8 cellular contexts compared by ENCODE assay signal in the genomic region with DNA sequence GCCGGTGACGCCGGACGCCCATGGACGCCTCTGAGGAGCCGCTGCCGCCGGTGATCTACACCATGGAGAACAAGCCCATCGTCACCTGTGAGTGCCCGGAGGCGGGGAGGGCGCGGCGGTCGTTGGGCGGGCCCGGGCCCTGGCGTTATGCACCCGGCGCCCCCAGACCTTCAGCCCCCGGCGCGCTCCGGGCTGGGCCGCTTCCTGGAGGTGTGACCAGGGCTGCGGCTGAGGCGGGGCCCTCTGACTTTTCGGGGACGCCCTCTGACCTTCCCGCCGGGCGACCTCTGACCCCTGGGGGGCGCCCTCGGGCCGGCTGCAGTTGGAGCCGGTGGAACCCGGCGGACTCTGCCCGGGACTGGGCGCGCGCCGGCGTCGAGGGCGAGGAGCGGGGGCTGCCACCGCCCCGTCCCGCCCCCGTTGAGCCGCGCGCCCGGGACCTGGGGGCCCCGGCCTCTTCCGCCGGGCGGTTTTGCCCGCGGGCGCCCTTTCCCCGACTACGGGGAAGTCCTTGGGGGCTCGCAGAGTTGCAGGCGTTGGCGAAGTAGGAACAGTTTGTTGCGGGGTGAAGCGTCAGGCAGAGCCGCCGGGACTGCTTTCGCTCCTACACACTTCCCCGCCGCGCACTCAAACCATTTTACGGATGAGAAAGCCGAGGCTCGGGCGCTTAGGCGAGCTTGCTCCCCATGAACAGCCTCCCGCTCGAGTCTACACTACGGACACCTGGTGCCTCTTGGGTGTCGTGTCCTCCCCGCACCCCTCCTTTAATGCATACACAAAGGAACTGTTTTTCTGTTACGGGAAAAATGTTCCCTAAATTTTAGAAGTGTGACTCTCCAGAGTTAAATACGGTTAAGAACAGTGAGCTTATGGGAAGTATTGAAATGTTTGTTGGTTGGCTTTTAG. TPM values are rescaled to one million over a fixed set of nuclear protein-coding genes. Genes with fewer than 3 reads are reported as not detected.
A peak's percentile ranks its signal among the peaks of the same experiment; 100 is the strongest.
DNase-seq lines count a peak whose midpoint lies in the region; ATAC-seq and TF ChIP-seq lines count a peak whose summit lies in the region.

No MANE protein-coding gene starts in this region.

- peak overlapping the region; percentile 97 for H3K9ac ChIP-seq in NT2/D1 (ENCODE audit: insufficient read length, low read depth)

- H3K27ac ChIP-seq in ACC112 (ENCODE audit: low read depth, low read length) (peak overlapping the region; percentile 70), esophagus muscularis mucosa (replicated peaks in 1 of 4) (peak overlapping the region; percentile 93 to 99 (median 99))

- POLR2A ChIA-PET in naive thymus-derived CD8-positive, alpha-beta T cell (lab: Charles Lee): interaction anchor here (0.6 to 2.0 kb wide), 14 partner anchors 9 to 1609 kb away, joined by 3 to 14 read pairs (median 4); a partner anchor contains a TSS

- no peak for TF ChIP-seq EP300 in esophagus muscularis mucosa (IDR thresholded peaks at IDR 0.05)

- WGBS in esophagus muscularis mucosa: 2% methylated on average over 17 of the region's 87 CpGs

- peaks cover 66% of the 10 kb centered on the region for H3K79me2 ChIP-seq in ACC112 (ENCODE audit: control insufficient read depth, insufficient read depth, low read length, unreplicated experiment)

- TF ChIP-seq POLR2A in esophagus muscularis mucosa (IDR thresholded peaks at IDR 0.05; ENCODE audit: low read depth): no peak

- H3K4me1 ChIP-seq in ACC112 (ENCODE audit: control insufficient read depth, insufficient read depth, low read length, unreplicated experiment): peaks cover 30% of the 10 kb centered on the region
- peaks cover 15% of the 10 kb centered on the region for H3K4me1 ChIP-seq in NT2/D1 (ENCODE audit: insufficient read depth, insufficient read length)
- peaks cover 32 to 58% (median 47%) of the 10 kb centered on the region in 4 donors for H3K4me1 ChIP-seq in esophagus muscularis mucosa

- H3K4me3 ChIP-seq in ACC112 (ENCODE audit: low read depth, low read length) (peak overlapping the region; percentile 97), NT2/D1 (ENCODE audit: insufficient read length, low read depth) (peak overlapping the region; percentile 91), esophagus muscularis mucosa (peak overlapping the region; percentile 84 to 99 (median 98))

- H3K4me1 Mint-ChIP-seq in naive thymus-derived CD8-positive, alpha-beta T cell: peaks cover 25 to 65% (median 58%) of the 10 kb centered on the region in 4 donors
- peaks cover 37 to 52% of the 10 kb centered on the region in 2 donors for H3K4me1 Mint-ChIP-seq in stimulated activated naive B cell treated with anti-CD40 and anti-IgM and Interleukin-4, amounts not matched to agents 10 μg/mL and 1 μg/mL and 100 μg/mL, for 72 hours

- peak overlapping the region; percentile 76 for H2AFZ ChIP-seq in ACC112 (ENCODE audit: low read length, unreplicated experiment)

- ATAC-seq in GM18520 (IDR thresholded peaks at IDR 0.05; ENCODE audit: unreplicated experiment) (peak; percentile 61), HG03097 (IDR thresholded peaks at IDR 0.05; ENCODE audit: low FRiP score, unreplicated experiment) (peak; percentile 53)
- ATAC-seq in naive thymus-derived CD8-positive, alpha-beta T cell: peak; percentile 69 to 75
- peak; percentile 80 to 85 for ATAC-seq in stimulated activated naive B cell treated with anti-CD40 and anti-IgM and Interleukin-4, amounts not matched to agents 10 μg/mL and 1 μg/mL and 100 μg/mL, for 72 hours (replicated peaks)

- no peaks in the 10 kb centered on the region for H3K27me3 ChIP-seq in ACC112 (ENCODE audit: insufficient read depth, low read length)
- H3K27me3 ChIP-seq in NT2/D1 (ENCODE audit: insufficient read depth, insufficient read length): no peaks in the 10 kb centered on the region
- no peaks in the 10 kb centered on the region for H3K27me3 ChIP-seq in esophagus muscularis mucosa

- intact Hi-C loops in esophagus muscularis mucosa (cut with DNase I): loop anchor here (5.0 kb wide), 1 partner anchor 285 kb away; no protein-coding TSS in a partner anchor

- peak overlapping the region; percentile 81 to 96 (median 90) for H3K4me3 Mint-ChIP-seq in naive thymus-derived CD8-positive, alpha-beta T cell
- peak overlapping the region; percentile 89 to 92 for H3K4me3 Mint-ChIP-seq in stimulated activated naive B cell treated with anti-CD40 and anti-IgM and Interleukin-4, amounts not matched to agents 10 μg/mL and 1 μg/mL and 100 μg/mL, for 72 hours

- DNase-seq in NT2/D1 (ENCODE audit: low read depth, low spot score) (peak; percentile 80), activated T-cell treated with anti-CD3 and anti-CD28 coated beads for 48 hours (ENCODE audit: low read depth) (peak; percentile 90), esophagus muscularis mucosa (ENCODE audit: extremely low spot score) (no peak)
- DNase-seq in naive thymus-derived CD8-positive, alpha-beta T cell: peak; percentile 63 to 85 (median 76)
- DNase-seq in stimulated activated naive B cell treated with anti-CD40 and anti-IgM and Interleukin-4, amounts not matched to agents 10 μg/mL and 1 μg/mL and 100 μg/mL, for 72 hours: peak; percentile 83

- no peaks in the 10 kb centered on the region for H3K36me3 Mint-ChIP-seq in naive thymus-derived CD8-positive, alpha-beta T cell
- H3K36me3 Mint-ChIP-seq in stimulated activated naive B cell treated with anti-CD40 and anti-IgM and Interleukin-4, amounts not matched to agents 10 μg/mL and 1 μg/mL and 100 μg/mL, for 72 hours: peaks cover 4 to 30% of the 10 kb centered on the region in 2 donors

- H3K9me3 Mint-ChIP-seq in naive thymus-derived CD8-positive, alpha-beta T cell: no peaks in the 10 kb centered on the region
- H3K9me3 Mint-ChIP-seq in stimulated activated naive B cell treated with anti-CD40 and anti-IgM and Interleukin-4, amounts not matched to agents 10 μg/mL and 1 μg/mL and 100 μg/mL, for 72 hours: no peaks in the 10 kb centered on the region

- no peaks in the 10 kb centered on the region for H3K27me3 Mint-ChIP-seq in naive thymus-derived CD8-positive, alpha-beta T cell
- no peaks in the 10 kb centered on the region for H3K27me3 Mint-ChIP-seq in stimulated activated naive B cell treated with anti-CD40 and anti-IgM and Interleukin-4, amounts not matched to agents 10 μg/mL and 1 μg/mL and 100 μg/mL, for 72 hours

- TF ChIP-seq CTCF in esophagus muscularis mucosa (IDR thresholded peaks at IDR 0.05): no peak

- H3K9me3 ChIP-seq in NT2/D1 (ENCODE audit: insufficient read depth, low read length) (no peaks in the 10 kb centered on the region), esophagus muscularis mucosa (no peaks in the 10 kb centered on the region)

- H3K36me3 ChIP-seq in ACC112 (ENCODE audit: insufficient read depth, low read length) (no peaks in the 10 kb centered on the region), NT2/D1 (ENCODE audit: insufficient read depth, insufficient read length, low read length) (no peaks in the 10 kb centered on the region), esophagus muscularis mucosa (no peaks in the 10 kb centered on the region)

- peak overlapping the region; percentile 84 to 95 (median 92) for H3K27ac Mint-ChIP-seq in naive thymus-derived CD8-positive, alpha-beta T cell
- peak overlapping the region; percentile 94 for H3K27ac Mint-ChIP-seq in stimulated activated naive B cell treated with anti-CD40 and anti-IgM and Interleukin-4, amounts not matched to agents 10 μg/mL and 1 μg/mL and 100 μg/mL, for 72 hours

RNA-seq across cellular contexts. Expression of a gene that starts 0.6 kb away (rescaled TPM):
- 10 to 100 TPM; 14.5 to 35.2 (median 20.5) TPM for total RNA-seq in esophagus muscularis mucosa
- total RNA-seq in naive thymus-derived CD8-positive, alpha-beta T cell: 100 to 1,000 TPM in 1 of 2 experiments, 10 to 100 TPM in 1; 97.3 to 107 TPM
- 10 to 100 TPM; 17.7 to 33.1 (median 22.8) TPM for polyA plus RNA-seq in naive thymus-derived CD8-positive, alpha-beta T cell
